22 cellular contexts compared by ENCODE assay signal in the genomic region with DNA sequence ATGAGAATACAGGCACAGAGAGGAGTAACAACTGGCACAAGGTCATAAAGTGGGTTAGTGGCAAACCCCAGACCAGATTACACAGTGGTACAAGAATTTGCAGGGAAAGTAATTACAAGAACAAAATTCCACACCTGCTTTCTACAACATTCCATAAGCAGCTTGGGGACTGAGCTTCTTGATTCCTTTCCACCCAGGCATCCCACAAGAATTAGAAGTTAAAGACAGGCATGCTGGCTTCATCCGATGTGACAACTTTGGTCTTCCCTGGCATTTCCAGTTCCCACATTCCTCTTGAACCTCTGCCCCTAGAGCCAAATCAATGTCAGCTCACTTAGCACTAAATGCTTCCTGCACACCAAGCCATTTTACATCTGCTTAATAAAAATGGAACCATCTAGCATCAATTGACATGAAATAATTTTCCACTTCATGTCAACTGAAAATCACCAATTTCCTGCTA.
DNase-seq lines count a peak whose midpoint lies in the region; ATAC-seq and TF ChIP-seq lines count a peak whose summit lies in the region.
"Had no signal": no experiment of that assay in that cellular context is flagged by ENCODE, and none has a peak within 500 bp of the region (broad histone marks: within the 10 kb centered on the region; RNA-seq: fewer than 3 reads in every experiment).

No MANE protein-coding gene starts in this region.

- POLR2A ChIA-PET in IMR-90 (lab: Charles Lee; ENCODE audit: unreplicated experiment): no interaction called here
- POLR2A ChIA-PET in CD8-positive, alpha-beta memory T cell (lab: Charles Lee): no interaction called here

- BruUV-seq in IMR-90 (replicated peaks; lab: Mats Ljungman, UMichigan): no TSS peak

- H2AK5ac ChIP-seq in IMR-90 (ENCODE audit: low read depth, low read length): no peak overlapping the region

- ATAC-seq in IMR-90 (ENCODE audit: low read depth) (no peak), Right ventricle myocardium inferior (no peak)
- ATAC-seq: body of pancreas; sciatic nerve; stimulated activated memory B cell treated with anti-CD40 and anti-IgM and Interleukin-4, amounts not matched to agents 10 μg/mL and 1 μg/mL and 100 μg/mL, for 72 hours; upper lobe of right lung had no signal

- H3K4me3 ChIP-seq in AG10803 (ENCODE audit: low read length): no peak overlapping the region
- H3K4me3 ChIP-seq in IMR-90 (ENCODE audit: insufficient read depth, low read depth, low read length): no peak overlapping the region
- no peak overlapping the region for H3K4me3 ChIP-seq in choroid plexus epithelial cell (ENCODE audit: low read depth, low read length)
- H3K4me3 ChIP-seq in right atrium auricular region: no peak overlapping the region
- no peak overlapping the region for H3K4me3 ChIP-seq in CD8-positive, alpha-beta memory T cell (ENCODE audit: low read length)
- H3K4me3 ChIP-seq: body of pancreas, HAP-1, upper lobe of right lung had no signal

- CTCF ChIA-PET in IMR-90 (lab: Yijun Ruan, JAX): no interaction called here
- CTCF ChIA-PET in CD8-positive, alpha-beta memory T cell (lab: Charles Lee): no interaction called here

- H3K27ac ChIP-seq in IMR-90 (ENCODE audit: insufficient read depth, low read length) (no peak overlapping the region), right atrium auricular region (no peak overlapping the region)
- H3K27ac ChIP-seq in CD8-positive, alpha-beta memory T cell (ENCODE audit: low read depth, low read length): no peak overlapping the region
- H3K27ac ChIP-seq: body of pancreas, KMS-11, upper lobe of right lung, VCaP had no signal

- no peak overlapping the region for H2AFZ ChIP-seq in IMR-90 (replicated peaks; ENCODE audit: low read length, poor library complexity)

- H2BK15ac ChIP-seq in IMR-90 (ENCODE audit: low read depth, low read length): no peak overlapping the region; the same call in 2 of the 3 replicates

- H3K36me3 Mint-ChIP-seq in CD8-positive, alpha-beta memory T cell: no peaks in the 10 kb centered on the region
- H3K36me3 Mint-ChIP-seq: CD14-positive monocyte; memory B cell; stimulated activated memory B cell treated with anti-CD40 and anti-IgM and Interleukin-4, amounts not matched to agents 10 μg/mL and 1 μg/mL and 100 μg/mL, for 72 hours had no signal

- H3K9me3 ChIP-seq in IMR-90 (ENCODE audit: control insufficient read depth, insufficient read depth, low read length) (no peaks in the 10 kb centered on the region), right atrium auricular region (no peaks in the 10 kb centered on the region)
- no peaks in the 10 kb centered on the region for H3K9me3 ChIP-seq in CD8-positive, alpha-beta memory T cell (ENCODE audit: low read length)
- H3K9me3 ChIP-seq: body of pancreas, HAP-1, upper lobe of right lung had no signal

- H3K9me1 ChIP-seq in IMR-90 (ENCODE audit: insufficient read depth, low read length): no peaks in the 10 kb centered on the region

- in situ Hi-C loops in IMR-90 (cut with MboI; ENCODE audit: low sequenced_read_pairs): no loop called here

- intact Hi-C loops in IMR-90 (cut with micrococcal nuclease) (no loop called here), Right ventricle myocardium inferior (cut with DNase I) (no loop called here)

- WGBS in IMR-90 (ENCODE audit: extremely low coverage in 2 of 2, insufficient read length in 1 of 2), 2 experiments: 67% methylated on average over 1 of the region's 1 CpG; no CpG with 5 or more reads in 1 of the 2 experiments

- peaks cover 2% of the 10 kb centered on the region; the same call in 1 of the 2 replicates for H3K4me1 ChIP-seq in IMR-90 (ENCODE audit: control insufficient read depth, insufficient read depth, low read length)
- H3K4me1 ChIP-seq in right atrium auricular region: no peaks in the 10 kb centered on the region
- H3K4me1 ChIP-seq in CD8-positive, alpha-beta memory T cell (ENCODE audit: insufficient read depth, low read length): no peaks in the 10 kb centered on the region
- H3K4me1 ChIP-seq: body of pancreas, HAP-1, upper lobe of right lung had no signal

- no peak overlapping the region for H3K27ac Mint-ChIP-seq in CD8-positive, alpha-beta memory T cell
- H3K27ac Mint-ChIP-seq: CD14-positive monocyte; memory B cell; stimulated activated memory B cell treated with anti-CD40 and anti-IgM and Interleukin-4, amounts not matched to agents 10 μg/mL and 1 μg/mL and 100 μg/mL, for 72 hours had no signal

- no peak overlapping the region for H2BK20ac ChIP-seq in IMR-90 (ENCODE audit: low read depth, low read length)

- TF ChIP-seq POLR2A in IMR-90 (IDR thresholded peaks at IDR 0.05; ENCODE audit: low read depth, low read length): no peak

- dilution Hi-C loops in IMR-90 (cut with HindIII; ENCODE audit: low sequenced_read_pairs, unreplicated experiment): no loop called here

- no peaks in the 10 kb centered on the region for H3K4me1 Mint-ChIP-seq in CD8-positive, alpha-beta memory T cell
- H3K4me1 Mint-ChIP-seq: CD14-positive monocyte; memory B cell; stimulated activated memory B cell treated with anti-CD40 and anti-IgM and Interleukin-4, amounts not matched to agents 10 μg/mL and 1 μg/mL and 100 μg/mL, for 72 hours had no signal

- no peak overlapping the region for H3K56ac ChIP-seq in IMR-90 (ENCODE audit: extremely low read depth, insufficient read depth, low read length)

- TF ChIP-seq CTCF in AG10803 (conservative IDR thresholded peaks at IDR 0.05; ENCODE audit: low read length): no peak; the same call in 1 of the 2 replicates
- no peak for TF ChIP-seq CTCF in IMR-90 (conservative IDR thresholded peaks at IDR 0.05; ENCODE audit: low read depth, low read length)
- TF ChIP-seq CTCF in choroid plexus epithelial cell (conservative IDR thresholded peaks at IDR 0.05; ENCODE audit: low read depth, low read length): no peak
- TF ChIP-seq CTCF in right atrium auricular region (IDR thresholded peaks at IDR 0.05): no peak

- H3K36me3 ChIP-seq in IMR-90 (ENCODE audit: control insufficient read depth, insufficient read depth, low read length): no peaks in the 10 kb centered on the region
- H3K36me3 ChIP-seq in right atrium auricular region: no peaks in the 10 kb centered on the region
- no peaks in the 10 kb centered on the region for H3K36me3 ChIP-seq in CD8-positive, alpha-beta memory T cell (ENCODE audit: insufficient read depth, low read length)
- H3K36me3 ChIP-seq: HAP-1, upper lobe of right lung had no signal

- H3K18ac ChIP-seq in IMR-90 (ENCODE audit: low read depth, low read length): peak overlapping the region; percentile 4; the same call in 1 of the 2 replicates

- no peak for TF ChIP-seq RAD21 in IMR-90 (IDR thresholded peaks at IDR 0.05; ENCODE audit: low read length)

- H3K4me2 ChIP-seq in IMR-90 (ENCODE audit: low read depth, low read length): no peak overlapping the region
- H3K4me2 ChIP-seq: KMS-11 had no signal

- H4K8ac ChIP-seq in IMR-90 (ENCODE audit: low read depth in 2 of 2, low read length in 2 of 2): no peak overlapping the region

- H3K9ac ChIP-seq in IMR-90 (ENCODE audit: low read depth, low read length): no peak overlapping the region
- H3K9ac ChIP-seq: KMS-11 had no signal

- H2BK5ac ChIP-seq in IMR-90 (ENCODE audit: low read depth, low read length, poor library complexity, severe bottlenecking): no peak overlapping the region

- H3K27me3 ChIP-seq in IMR-90 (ENCODE audit: control insufficient read depth, insufficient read depth, low read length) (no peaks in the 10 kb centered on the region), right atrium auricular region (no peaks in the 10 kb centered on the region)
- no peaks in the 10 kb centered on the region for H3K27me3 ChIP-seq in CD8-positive, alpha-beta memory T cell (ENCODE audit: insufficient read depth, low read length, poor library complexity, severe bottlenecking)
- H3K27me3 ChIP-seq: body of pancreas had no signal

- H3K4ac ChIP-seq in IMR-90 (ENCODE audit: low read depth, low read length): no peak overlapping the region

- H3K4me3 Mint-ChIP-seq in CD8-positive, alpha-beta memory T cell: no peak overlapping the region
- H3K4me3 Mint-ChIP-seq: CD14-positive monocyte; memory B cell; stimulated activated memory B cell treated with anti-CD40 and anti-IgM and Interleukin-4, amounts not matched to agents 10 μg/mL and 1 μg/mL and 100 μg/mL, for 72 hours had no signal

- no peak overlapping the region for H2AK9ac ChIP-seq in IMR-90 (replicated peaks; ENCODE audit: low read depth, low read length, poor library complexity)

- H3K27me3 Mint-ChIP-seq in CD8-positive, alpha-beta memory T cell: no peaks in the 10 kb centered on the region
- H3K27me3 Mint-ChIP-seq: stimulated activated memory B cell treated with anti-CD40 and anti-IgM and Interleukin-4, amounts not matched to agents 10 μg/mL and 1 μg/mL and 100 μg/mL, for 72 hours had no signal

- no peak overlapping the region for H3K14ac ChIP-seq in IMR-90 (replicated peaks; ENCODE audit: low read depth, low read length)

- no peak overlapping the region for H3K23ac ChIP-seq in IMR-90 (ENCODE audit: low read depth, low read length)

- peak; percentile 98 for DNase-seq in AG10803 (ENCODE audit: low read depth)
- peak; percentile 33 for DNase-seq in IMR-90
- DNase-seq in choroid plexus epithelial cell (ENCODE audit: low read depth): peak; percentile 74
- peak; percentile 71 for DNase-seq in non-pigmented ciliary epithelial cell (ENCODE audit: low read depth)
- no peak for DNase-seq in Right ventricle myocardium inferior (ENCODE audit: missing footprints)
- DNase-seq in OCI-M2 (lab: John Stamatoyannopoulos, UW; ENCODE audit: unreplicated experiment): no peak
- DNase-seq in right atrium auricular region (ENCODE audit: low spot score): no peak
- DNase-seq in CD8-positive, alpha-beta memory T cell: no peak
- DNase-seq: activated gamma-delta T cell; body of pancreas; DMS79 treated with DMSO at 0.1 percent for 48 hours; effector CD8-positive, alpha-beta T cell; foreskin melanocyte; NCI-H510A treated with DMSO at 0.1 percent for 48 hours; upper lobe of right lung had no signal

- H2BK120ac ChIP-seq in IMR-90 (ENCODE audit: low read depth, low read length): no peak overlapping the region

- H3K9me3 Mint-ChIP-seq in CD8-positive, alpha-beta memory T cell: peaks cover 0 to 2% (median 2%) of the 10 kb centered on the region in 5 donors
- H3K9me3 Mint-ChIP-seq: stimulated activated memory B cell treated with anti-CD40 and anti-IgM and Interleukin-4, amounts not matched to agents 10 μg/mL and 1 μg/mL and 100 μg/mL, for 72 hours had no signal

- no peak overlapping the region for H4K91ac ChIP-seq in IMR-90 (ENCODE audit: insufficient read depth, low read depth, low read length)

- no peaks in the 10 kb centered on the region for H3K79me1 ChIP-seq in IMR-90 (ENCODE audit: low read depth in 1 of 2, low read length in 2 of 2)

- H4K20me1 ChIP-seq in IMR-90 (ENCODE audit: insufficient read depth, low read length): no peaks in the 10 kb centered on the region

- no peak overlapping the region for H4K5ac ChIP-seq in IMR-90 (ENCODE audit: low read depth, low read length)

TF ChIP-seq in IMR-90, 13 proteins besides CTCF, POLR2A, EP300 and RAD21 (continues in another document):
- TF ChIP-seq CEBPB (IDR thresholded peaks at IDR 0.05; ENCODE audit: low read depth, low read length): no peak
- TF ChIP-seq CHD1 (IDR thresholded peaks at IDR 0.05; ENCODE audit: low read depth, low read length): no peak

Comparison
In these comparisons a context has a peak if more than half of its experiments do, and no peak if none do; other contexts are left out.
1. DNase-seq: peak in AG10803 (single experiment), IMR-90 (single experiment), choroid plexus epithelial cell (single experiment) and non-pigmented ciliary epithelial cell (single experiment); none in Right ventricle myocardium inferior (single experiment), OCI-M2 (single experiment), right atrium auricular region (single experiment) and CD8-positive, alpha-beta memory T cell (0 of 5).